8 cellular contexts compared by ENCODE assay signal in genomic region chr10:102505462-102506115, GRCh38. TPM values are rescaled to one million over a fixed set of nuclear protein-coding genes. Genes with fewer than 3 reads are reported as not detected.
DNase-seq lines count a peak whose midpoint lies in the region; ATAC-seq and TF ChIP-seq lines count a peak whose summit lies in the region.

No MANE protein-coding gene starts in this region.

- no TSS peak for BruUV-seq in mammary epithelial cell (replicated peaks; lab: Mats Ljungman, UMichigan)

- H3K79me2 ChIP-seq in mammary epithelial cell (ENCODE audit: insufficient read depth, low read length), result peaks cover 54% of the 10 kb centered on the region

- H3K9me3 ChIP-seq in BE2C (no peaks in the 10 kb centered on the region), mammary epithelial cell (replicated peaks; ENCODE audit: insufficient read depth, low read length) (no peaks in the 10 kb centered on the region)
- H3K9me3 ChIP-seq in naive thymus-derived CD4-positive, alpha-beta T cell (ENCODE audit: control insufficient read depth in 2 of 3, low read length in 3 of 3), result no peaks in the 10 kb centered on the region

- peak overlapping the region in 5 of 10 donors; percentile 6 to 50 (median 21) for H3K4me3 Mint-ChIP-seq in naive thymus-derived CD4-positive, alpha-beta T cell

- intact Hi-C loops in mammary epithelial cell (cut with micrococcal nuclease), result no loop called here
- intact Hi-C loops in naive thymus-derived CD4-positive, alpha-beta T cell (cut with micrococcal nuclease), result loop anchor here (5.0 to 10.0 kb wide), 3 partner anchors 813 to 1409 kb away; partner anchors contain the start of genes STN1 (in 1 of the 2) and TAF5 (in 1 of the 2)

- peak overlapping the region; percentile 90; the same call in 1 of the 2 replicates for H3K4me3 ChIP-seq in BE2C (ENCODE audit: low read depth, low read length)
- H3K4me3 ChIP-seq in NB4 (ENCODE audit: low read depth, low read length), result peak overlapping the region; percentile 87
- H3K4me3 ChIP-seq in mammary epithelial cell (replicated peaks in 1 of 3; ENCODE audit: insufficient read depth in 1 of 3, low read depth in 2 of 3, low read length in 3 of 3), result no peak overlapping the region
- H3K4me3 ChIP-seq in naive thymus-derived CD4-positive, alpha-beta T cell (ENCODE audit: low read length), result no peak overlapping the region

- 91% methylated on average over 10 of the region's 10 CpGs for WGBS in mammary epithelial cell (ENCODE audit: low coverage, missing lambda C conversion rate)

- no peaks in the 10 kb centered on the region for H3K9me3 Mint-ChIP-seq in naive thymus-derived CD4-positive, alpha-beta T cell

- peaks cover 15 to 37% (median 34%) of the 10 kb centered on the region in 7 donors for H3K4me1 Mint-ChIP-seq in naive thymus-derived CD4-positive, alpha-beta T cell

- no peak for ATAC-seq in naive thymus-derived CD4-positive, alpha-beta T cell

- no peaks in the 10 kb centered on the region for H3K4me1 ChIP-seq in BE2C
- peaks cover 17% of the 10 kb centered on the region for H3K4me1 ChIP-seq in mammary epithelial cell (ENCODE audit: insufficient read depth, low read length)
- H3K4me1 ChIP-seq in naive thymus-derived CD4-positive, alpha-beta T cell (ENCODE audit: control insufficient read depth in 2 of 2, insufficient read depth in 2 of 2, low read length in 2 of 2), result peaks cover 19 to 28% of the 10 kb centered on the region in 2 donors

- peak overlapping the region in 6 of 9 donors; percentile 43 to 95 (median 80) for H3K27ac Mint-ChIP-seq in naive thymus-derived CD4-positive, alpha-beta T cell

- peaks cover 0 to 4% (median 3%) of the 10 kb centered on the region in 5 donors for H3K36me3 Mint-ChIP-seq in naive thymus-derived CD4-positive, alpha-beta T cell

- no peaks in the 10 kb centered on the region for H4K20me1 ChIP-seq in mammary epithelial cell (ENCODE audit: insufficient read depth, low read length)

- TF ChIP-seq CTCF in BE2C (IDR thresholded peaks at IDR 0.05; ENCODE audit: low read depth, low read length) (no peak), NB4 (IDR thresholded peaks at IDR 0.05; ENCODE audit: low read depth, low read length) (no peak), mammary epithelial cell (conservative IDR thresholded peaks at IDR 0.05 in 1 of 2, IDR thresholded peaks at IDR 0.05 in 1 of 2; ENCODE audit: extremely low read depth in 1 of 2, insufficient read depth in 1 of 2, low read depth in 1 of 2, low read length in 2 of 2) (no peak)

- H3K36me3 ChIP-seq in BE2C (peaks cover 10% of the 10 kb centered on the region), mammary epithelial cell (ENCODE audit: insufficient read depth, low read length) (no peaks in the 10 kb centered on the region)
- H3K36me3 ChIP-seq in naive thymus-derived CD4-positive, alpha-beta T cell (ENCODE audit: control insufficient read depth in 2 of 3, insufficient read depth in 3 of 3, low read length in 3 of 3), result peaks cover 0 to 24% (median 7%) of the 10 kb centered on the region in 3 experiments

- H3K27ac ChIP-seq in mammary epithelial cell (ENCODE audit: insufficient read depth, low read depth, low read length), result no peak overlapping the region
- H3K27ac ChIP-seq in naive thymus-derived CD4-positive, alpha-beta T cell (ENCODE audit: low read depth, low read length), result no peak overlapping the region

- no peak overlapping the region for H3K9ac ChIP-seq in mammary epithelial cell (ENCODE audit: insufficient read depth, low read length)

- H3K27me3 ChIP-seq in BE2C, result no peaks in the 10 kb centered on the region
- H3K27me3 ChIP-seq in mammary epithelial cell (ENCODE audit: insufficient read depth, low read length), result no peaks in the 10 kb centered on the region
- H3K27me3 ChIP-seq in naive thymus-derived CD4-positive, alpha-beta T cell (ENCODE audit: control insufficient read depth in 2 of 2, insufficient read depth in 2 of 2, low read length in 2 of 2), result no peaks in the 10 kb centered on the region

- CTCF ChIA-PET in mammary epithelial cell (lab: Charles Lee; ENCODE audit: low non-redundant PET), result no interaction called here
- CTCF ChIA-PET in naive thymus-derived CD4-positive, alpha-beta T cell (lab: Charles Lee), result interaction anchor here (1.2 to 5.0 kb wide), 2 partner anchors 78 to 83 kb away, joined by 4 to 32 read pairs; no protein-coding TSS in a partner anchor

- POLR2A ChIA-PET in naive thymus-derived CD4-positive, alpha-beta T cell (lab: Charles Lee), result interaction anchor here (0.6 to 2.5 kb wide), 8 partner anchors 78 to 764 kb away, joined by 3 to 8 read pairs (median 5); partner anchors contain the start of genes FBXL15, OGA and TRIM8

- no peaks in the 10 kb centered on the region for H3K27me3 Mint-ChIP-seq in naive thymus-derived CD4-positive, alpha-beta T cell

- peak overlapping the region; percentile 91 for H3K4me2 ChIP-seq in mammary epithelial cell (ENCODE audit: insufficient read depth, low read depth, low read length)

- dilution Hi-C loops in mammary epithelial cell (cut with HindIII; ENCODE audit: low sequenced_read_pairs), result loop anchor here (5.0 to 10.0 kb wide), 2 partner anchors 92 to 281 kb away; partner anchors contain the start of gene ELOVL3

- no peak overlapping the region for H2AFZ ChIP-seq in mammary epithelial cell (ENCODE audit: low read depth, low read length)

- DNase-seq in BE2C, result no peak
- DNase-seq in NB4 (ENCODE audit: low read depth), result no peak
- DNase-seq in mammary epithelial cell, result no peak
- DNase-seq in naive thymus-derived CD4-positive, alpha-beta T cell, result no peak
- no peak for DNase-seq in NCI-H2227 treated with DMSO at 0.1 percent for 48 hours (lab: John Stamatoyannopoulos, UW)
- DNase-seq in OCI-M2 (lab: John Stamatoyannopoulos, UW; ENCODE audit: unreplicated experiment), result no peak
- no peak for DNase-seq in NCI-H2081 treated with DMSO at 0.1 percent for 48 hours (lab: John Stamatoyannopoulos, UW)
- DNase-seq in NCI-H69 (lab: John Stamatoyannopoulos, UW), result no peak

- no peak for TF ChIP-seq POLR2A in NB4 (IDR thresholded peaks at IDR 0.05; ENCODE audit: extremely low read depth, insufficient read length)

- in situ Hi-C loops in mammary epithelial cell (cut with MboI; ENCODE audit: low sequenced_read_pairs in 2 of 2), result no loop called here

RNA-seq across cellular contexts. Expression of gene SUFU, which starts 1.8 kb away (rescaled TPM):
- polyA plus RNA-seq in BE2C (2012; ENCODE audit: insufficient read depth, insufficient read length, low read depth), result 21.3 TPM
- total RNA-seq in mammary epithelial cell, result 1 to 10 TPM; 2.5 to 9.2 TPM
- 4.9 TPM for polyA plus RNA-seq in mammary epithelial cell
- polyA minus RNA-seq in mammary epithelial cell, result 14.9 TPM
- 10 to 100 TPM; 10.7 to 17.5 (median 16.1) TPM for total RNA-seq in naive thymus-derived CD4-positive, alpha-beta T cell
- 10 to 100 TPM in 1 of 2 donors, 1 to 10 TPM in 1; 2.9 to 10.8 TPM for polyA plus RNA-seq in naive thymus-derived CD4-positive, alpha-beta T cell

RNA-seq across cellular contexts. Expression of gene ACTR1A, which starts 3.1 kb away (rescaled TPM):
- 155 TPM for polyA plus RNA-seq in BE2C (2012; ENCODE audit: insufficient read depth, insufficient read length, low read depth)
- total RNA-seq in mammary epithelial cell, result 100 to 1,000 TPM; 111 to 138 TPM
- polyA plus RNA-seq in mammary epithelial cell, result 121 TPM
- 145 TPM for polyA minus RNA-seq in mammary epithelial cell
- 10 to 100 TPM; 47.5 to 69.4 (median 58.9) TPM for total RNA-seq in naive thymus-derived CD4-positive, alpha-beta T cell
- 10 to 100 TPM; 49.8 to 66.0 TPM for polyA plus RNA-seq in naive thymus-derived CD4-positive, alpha-beta T cell

RNA-seq across cellular contexts. Expression of gene C10orf95, which starts 54.2 kb away (rescaled TPM):
- polyA plus RNA-seq in BE2C (2012; ENCODE audit: insufficient read depth, insufficient read length, low read depth), result 1.0 TPM
- total RNA-seq in mammary epithelial cell, result 1 to 10 TPM; 1.5 to 2.0 TPM
- 1.2 TPM for polyA plus RNA-seq in mammary epithelial cell
- polyA minus RNA-seq in mammary epithelial cell, result not detected
- total RNA-seq in naive thymus-derived CD4-positive, alpha-beta T cell, result under 1 TPM in 4 of 5 experiments, not detected in 1; 0.19 to 0.78 (median 0.51) TPM
- polyA plus RNA-seq in naive thymus-derived CD4-positive, alpha-beta T cell, result under 1 TPM; 0.32 to 0.41 TPM

Comparison
In these comparisons a context has a peak if more than half of its experiments do, and no peak if none do; other contexts are left out.
1. H3K4me3 ChIP-seq: peak in BE2C (single experiment) and NB4 (single experiment); none in mammary epithelial cell (0 of 3) and naive thymus-derived CD4-positive, alpha-beta T cell (single experiment).